In the genomic region with DNA sequence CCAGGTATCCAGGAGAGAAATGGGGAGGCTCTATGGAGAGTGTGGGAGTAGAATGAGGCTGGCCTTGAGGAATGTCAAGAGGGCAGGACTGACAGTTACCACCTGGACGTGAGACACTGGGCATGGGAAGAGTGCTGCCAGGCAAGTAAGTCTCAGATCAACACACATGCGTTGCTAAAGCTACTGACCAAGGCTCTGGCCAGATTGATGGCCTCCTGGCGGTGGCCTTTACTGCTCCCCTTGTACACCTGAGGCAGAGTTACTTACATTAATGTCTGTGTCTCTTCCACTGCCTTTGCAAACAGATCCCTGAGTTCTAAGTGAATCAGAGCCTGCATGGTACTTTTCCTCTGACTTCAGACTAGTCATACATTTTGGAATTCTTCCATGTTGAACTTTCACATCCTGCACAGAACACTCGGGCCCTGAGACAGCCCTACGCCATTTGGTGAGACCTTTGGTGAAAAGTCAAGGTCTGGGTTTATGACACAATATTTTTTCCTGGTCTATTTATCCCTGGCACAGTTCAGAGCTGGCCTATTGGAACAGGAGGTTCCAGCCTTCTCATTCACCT, we compare ENCODE assay signal across 13 cellular contexts.
DNase-seq lines count a peak whose midpoint lies in the region; ATAC-seq, FAIRE-seq and TF ChIP-seq lines count a peak whose summit lies in the region.
"Had no signal": no experiment of that assay in that cellular context is flagged by ENCODE, and none has a peak within 500 bp of the region (broad histone marks: within the 10 kb centered on the region; RNA-seq: fewer than 3 reads in every experiment).

No MANE protein-coding gene starts in this region.

- no peak for TF ChIP-seq EP300 in gastroesophageal sphincter (IDR thresholded peaks at IDR 0.05)

- H3K27me3 ChIP-seq in ascending aorta (no peaks in the 10 kb centered on the region), gastroesophageal sphincter (no peaks in the 10 kb centered on the region)

- no peak for TF ChIP-seq CTCF in ascending aorta (IDR thresholded peaks at IDR 0.05)
- TF ChIP-seq CTCF in gastroesophageal sphincter (IDR thresholded peaks at IDR 0.05), result no peak

- H3K4me3 ChIP-seq in ascending aorta, result no peak overlapping the region
- no peak overlapping the region for H3K4me3 ChIP-seq in gastroesophageal sphincter
- no peak overlapping the region for H3K4me3 ChIP-seq in skin epidermis

- H3K36me3 ChIP-seq in ascending aorta (no peaks in the 10 kb centered on the region), gastroesophageal sphincter (no peaks in the 10 kb centered on the region)

- intact Hi-C loops in ascending aorta (cut with DNase I), result loop anchor here (5.0 kb wide), 1 partner anchor 74 kb away; no protein-coding TSS in a partner anchor

- no peaks in the 10 kb centered on the region for H3K9me3 ChIP-seq in ascending aorta
- no peaks in the 10 kb centered on the region for H3K9me3 ChIP-seq in gastroesophageal sphincter

- H3K27ac ChIP-seq in ascending aorta, result peak overlapping the region; percentile 69 to 75
- peak overlapping the region; percentile 12 to 61 (median 20) for H3K27ac ChIP-seq in gastroesophageal sphincter
- peak overlapping the region in 14 of 21 experiments; percentile 3 to 84 (median 62) for H3K27ac ChIP-seq in skin epidermis

- 9% methylated on average over 2 of the region's 5 CpGs; no CpG with 5 or more reads in 1 of the 2 donors for WGBS in gastroesophageal sphincter (ENCODE audit: low coverage in 1 of 2), 2 donors

- DNase-seq in H54 (ENCODE audit: insufficient read length, low spot score) (peak; percentile 42), ascending aorta (ENCODE audit: low spot score in 2 of 2) (peak in 1 of 2 donors; percentile 69), NCI-H187 (lab: John Stamatoyannopoulos, UW) (no peak), DMS114 treated with DMSO at 0.1 percent for 48 hours (lab: John Stamatoyannopoulos, UW; ENCODE audit: unreplicated experiment) (no peak)
- no peak for DNase-seq in activated CD4-positive, alpha-beta T cell treated with anti-CD3 and anti-CD28 coated beads for 1 hour
- DNase-seq: activated CD4-positive, alpha-beta T cell treated with anti-CD3 and anti-CD28 coated beads for 4 hours; amygdala; NCI-H1105 treated with DMSO at 0.1 percent for 48 hours; retina had no signal

- H3K4me1 ChIP-seq in ascending aorta, result peaks cover 5 to 11% of the 10 kb centered on the region in 2 donors
- peaks cover 0 to 41% (median 0%) of the 10 kb centered on the region in 3 donors for H3K4me1 ChIP-seq in gastroesophageal sphincter

- ATAC-seq in gastroesophageal sphincter (peak; percentile 50), GM18909 (IDR thresholded peaks at IDR 0.05; ENCODE audit: poor library complexity, unreplicated experiment) (no peak)

- TF ChIP-seq POLR2A in H54 (IDR thresholded peaks at IDR 0.05; ENCODE audit: low read depth, low read length), result no peak
- TF ChIP-seq POLR2A in gastroesophageal sphincter (IDR thresholded peaks at IDR 0.05), result no peak

- FAIRE-seq in H54 (lab: Jason Lieb, UNC), result no peak
- FAIRE-seq: G401.6 had no signal

Comparison
In these comparisons a context has a peak if more than half of its experiments do, and no peak if none do; other contexts are left out.
1. H3K27ac ChIP-seq: peak in every context shown above with its lines; median percentile 72 in ascending aorta; 62 in skin epidermis; 20 in gastroesophageal sphincter.